Comparison of ENCODE assay signal across 25 cellular contexts in the genomic region with DNA sequence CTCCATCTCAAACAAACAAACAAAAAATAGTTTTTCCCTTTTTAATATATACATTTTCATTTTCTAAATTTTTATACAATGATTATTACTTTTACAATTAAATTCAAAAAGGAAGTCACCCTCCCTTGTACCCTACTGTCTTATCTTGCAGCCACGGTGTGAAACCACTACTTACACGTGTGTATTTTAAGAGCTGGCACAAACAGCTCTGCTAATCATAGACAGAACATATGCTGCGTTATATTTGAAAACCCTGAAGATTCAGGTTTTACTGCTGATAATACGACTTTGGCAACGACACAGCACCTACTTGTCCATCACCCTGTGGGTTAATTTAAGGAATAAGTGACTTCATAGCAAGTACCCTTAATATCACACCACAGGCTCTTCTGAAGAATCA. TPM values are rescaled to one million over a fixed set of nuclear protein-coding genes. Genes with fewer than 3 reads are reported as not detected.
"Had no signal": no experiment of that assay in that cellular context is flagged by ENCODE, and none has a peak within 500 bp of the region (broad histone marks: within the 10 kb centered on the region; RNA-seq: fewer than 3 reads in every experiment).

No MANE protein-coding gene starts in this region.

- H3K27me3 Mint-ChIP-seq: activated CD8-positive, alpha-beta memory T cell treated with anti-CD3 and anti-CD28 coated beads, Interleukin-2, amount 10 ng/mL, durations not matched to agents 7 days and 5 days; memory B cell; naive B cell; T-cell had no signal

- DNase-seq: activated CD4-positive, alpha-beta T cell treated with anti-CD3 and anti-CD28 coated beads, Interleukin-2, amount 50 U/mL, for 48 hours; activated CD8-positive, alpha-beta memory T cell treated with anti-CD3 and anti-CD28 coated beads, Interleukin-2, amount 10 ng/mL, durations not matched to agents 7 days and 5 days; activated naive CD4-positive, alpha-beta T cell treated with anti-CD3 and anti-CD28 coated beads for 36 hours; activated T-cell treated with anti-CD3 and anti-CD28 coated beads, Interleukin-2, amount 50 U/mL, for 1 hour; body of pancreas; caudate nucleus; gastrocnemius medialis; head of caudate nucleus; mucosa of descending colon; naive B cell; psoas muscle; right cardiac atrium; stimulated activated CD4-positive, alpha-beta T cell treated with anti-CD3 and anti-CD28 coated beads, Interleukin-2, amount 100 ng/mL, for 24 hours; stimulated activated naive CD8-positive, alpha-beta T cell treated with anti-CD3 and anti-CD28 coated beads, Interleukin-15, Interleukin-2, amounts not matched to agents 100 U/mL and 50 U/mL, for 24 hours; substantia nigra; T-helper 9 cell; WERI-Rb-1 had no signal

- H3K9me3 ChIP-seq: body of pancreas, gastrocnemius medialis, mucosa of descending colon, ovary, psoas muscle, tibial nerve had no signal

- ATAC-seq: activated CD8-positive, alpha-beta memory T cell treated with anti-CD3 and anti-CD28 coated beads, Interleukin-2, amount 10 ng/mL, durations not matched to agents 7 days and 5 days; body of pancreas; esophagus mucosa; mucosa of descending colon; right cardiac atrium; stimulated activated naive CD8-positive, alpha-beta T cell treated with anti-CD3 and anti-CD28 coated beads, Interleukin-15, Interleukin-2, amounts not matched to agents 100 U/mL and 50 U/mL, for 24 hours had no signal

- H3K27ac Mint-ChIP-seq: activated CD8-positive, alpha-beta memory T cell treated with anti-CD3 and anti-CD28 coated beads, Interleukin-2, amount 10 ng/mL, durations not matched to agents 7 days and 5 days; activated naive CD4-positive, alpha-beta T cell treated with anti-CD3 and anti-CD28 coated beads for 36 hours had no signal

- H3K9me3 Mint-ChIP-seq: activated naive CD4-positive, alpha-beta T cell treated with anti-CD3 and anti-CD28 coated beads for 36 hours; activated T-helper 2 cell treated with anti-CD3 and anti-CD28 coated beads, Interferon-gamma antibody, Interleukin-2, Interleukin-4, amounts not matched to agents 10 μg/mL and 5 μg/mL and 100 μg/mL, durations not matched to agents 14 hours and 24 hours and 36 hours; memory B cell; naive B cell; T-cell had no signal

- H3K4me3 Mint-ChIP-seq: activated CD8-positive, alpha-beta memory T cell treated with anti-CD3 and anti-CD28 coated beads, Interleukin-2, amount 10 ng/mL, durations not matched to agents 7 days and 5 days; activated naive CD4-positive, alpha-beta T cell treated with anti-CD3 and anti-CD28 coated beads for 36 hours; memory B cell; naive B cell; T-cell had no signal

RNA-seq across cellular contexts. Expression of gene ANKRD61, which starts 1.0 kb away (rescaled TPM):
- total RNA-seq: activated naive CD4-positive, alpha-beta T cell treated with anti-CD3 and anti-CD28 coated beads for 36 hours; body of pancreas; esophagus mucosa; liver; mucosa of descending colon; right cardiac atrium; skeletal muscle tissue; T-cell had no signal
